Comparison of ENCODE assay signal across 9 cellular contexts in genomic region chr19:38949580-38950367, GRCh38. TPM values are rescaled to one million over a fixed set of nuclear protein-coding genes. Genes with fewer than 3 reads are reported as not detected.
DNase-seq lines count a peak whose midpoint lies in the region; ATAC-seq and TF ChIP-seq lines count a peak whose summit lies in the region.
"Had no signal": no experiment of that assay in that cellular context is flagged by ENCODE, and none has a peak within 500 bp of the region (broad histone marks: within the 10 kb centered on the region; RNA-seq: fewer than 3 reads in every experiment).

No MANE protein-coding gene starts in this region.

- TF ChIP-seq CTCF in lower leg skin (IDR thresholded peaks at IDR 0.05): no peak

- DNase-seq in DMS153 treated with DMSO at 0.1 percent for 48 hours (lab: John Stamatoyannopoulos, UW; ENCODE audit: unreplicated experiment) (peak; percentile 71), NCI-H1930 (lab: John Stamatoyannopoulos, UW) (peak; percentile 92 to 95), lower leg skin (ENCODE audit: low spot score in 2 of 2) (peak; percentile 78 to 95), dedifferentiated amniotic fluid mesenchymal stem cell (ENCODE audit: extremely low spot score) (no peak)
- peak; percentile 59 to 72 for DNase-seq in activated CD8-positive, alpha-beta memory T cell treated with anti-CD3 and anti-CD28 coated beads for 1 hour (ENCODE audit: extremely low read depth in 1 of 2, low read depth in 1 of 2)
- DNase-seq in effector CD4-positive, alpha-beta T cell: peak; percentile 59
- DNase-seq in stimulated activated CD4-positive, alpha-beta T cell treated with anti-CD3 and anti-CD28 coated beads, Interleukin-2, amount 100 ng/mL, for 48 hours: peak; percentile 69 to 87

- WGBS in lower leg skin, 2 donors: 10 to 13% methylated on average over 36 to 45 of the region's 72 CpGs

- TF ChIP-seq POLR2A in lower leg skin (IDR thresholded peaks at IDR 0.05): no peak

- ATAC-seq in HG03439 (IDR thresholded peaks at IDR 0.05; ENCODE audit: unreplicated experiment): no peak
- ATAC-seq: HCT116 had no signal

- intact Hi-C loops in lower leg skin (cut with DNase I; ENCODE audit: low total_unique reads): no loop called here

- no peak overlapping the region for H3K4me3 ChIP-seq in lower leg skin (ENCODE audit: low read depth, poor library complexity, severe bottlenecking)

RNA-seq across cellular contexts. Expression of gene MRPS12, which starts 19.0 kb away (rescaled TPM):
- total RNA-seq in lower leg skin: 10 to 100 TPM; 26.8 to 31.8 (median 30.0) TPM

RNA-seq across cellular contexts. Expression of gene SARS2, which starts 19.2 kb away (rescaled TPM):
- 10 to 100 TPM; 11.7 to 23.3 (median 20.0) TPM for total RNA-seq in lower leg skin

RNA-seq across cellular contexts. Expression of gene FBXO17, which starts 25.8 kb away (rescaled TPM):
- total RNA-seq in lower leg skin: 10 to 100 TPM; 13.2 to 46.5 (median 34.3) TPM

RNA-seq across cellular contexts. Expression of gene CCER2, which starts 37.8 kb away (rescaled TPM):
- total RNA-seq in lower leg skin: 1 to 10 TPM; 3.3 to 8.7 (median 3.4) TPM

RNA-seq across cellular contexts. Expression of gene NFKBIB, which starts 50.0 kb away (rescaled TPM):
- 10 to 100 TPM; 26.9 to 51.2 (median 31.5) TPM for total RNA-seq in lower leg skin
